Comparison of ENCODE assay signal across 15 cellular contexts in genomic region chr9:115202960-115203751, GRCh38.
DNase-seq lines count a peak whose midpoint lies in the region; TF ChIP-seq lines count a peak whose summit lies in the region.
"Had no signal": no experiment of that assay in that cellular context is flagged by ENCODE, and none has a peak within 500 bp of the region (broad histone marks: within the 10 kb centered on the region; RNA-seq: fewer than 3 reads in every experiment).

No MANE protein-coding gene starts in this region.

- H3K4me1 ChIP-seq in left ventricle myocardium inferior (no peaks in the 10 kb centered on the region), transverse colon (peaks cover 0 to 11% (median 0%) of the 10 kb centered on the region in 4 donors), BE2C (no peaks in the 10 kb centered on the region)
- H3K4me1 ChIP-seq: HAP-1 had no signal

- DNase-seq in DMS53 (lab: John Stamatoyannopoulos, UW) (peak; percentile 57), DMS53 treated with DMSO at 0.1 percent for 48 hours (lab: John Stamatoyannopoulos, UW; ENCODE audit: unreplicated experiment) (no peak), amniotic stem cell (lab: John Stamatoyannopoulos, UW) (peak; percentile 35), left ventricle myocardium inferior (peak; percentile 28), transverse colon (peak; percentile 20), putamen (ENCODE audit: low spot score) (no peak), NCI-H226 (no peak), BE2C (no peak)
- DNase-seq: 8988T; activated CD4-positive, alpha-beta T cell treated with anti-CD3 and anti-CD28 coated beads, Interleukin-2, amount 50 U/mL, for 4 hours; effector memory CD8-positive, alpha-beta T cell; Karpas-422; NCI-H446 treated with DMSO at 0.1 percent for 48 hours had no signal

- intact Hi-C loops in left ventricle myocardium inferior (cut with micrococcal nuclease) (no loop called here), transverse colon (cut with DNase I; ENCODE audit: low total_unique reads) (no loop called here)

- H3K27me3 ChIP-seq in left ventricle myocardium inferior (ENCODE audit: low read depth) = peaks cover 13% of the 10 kb centered on the region
- H3K27me3 ChIP-seq in transverse colon = no peaks in the 10 kb centered on the region
- no peaks in the 10 kb centered on the region for H3K27me3 ChIP-seq in BE2C
- H3K27me3 ChIP-seq: tibial nerve had no signal

- H3K36me3 ChIP-seq in left ventricle myocardium inferior (no peaks in the 10 kb centered on the region), transverse colon (no peaks in the 10 kb centered on the region), BE2C (no peaks in the 10 kb centered on the region)
- H3K36me3 ChIP-seq: HAP-1, tibial nerve had no signal

- no peaks in the 10 kb centered on the region for H3K9me3 ChIP-seq in left ventricle myocardium inferior (replicated peaks)
- H3K9me3 ChIP-seq in transverse colon = no peaks in the 10 kb centered on the region
- H3K9me3 ChIP-seq in BE2C = no peaks in the 10 kb centered on the region
- H3K9me3 ChIP-seq: HAP-1, tibial nerve had no signal

- TF ChIP-seq CTCF in left ventricle myocardium inferior (IDR thresholded peaks at IDR 0.05; ENCODE audit: borderline replicate concordance) (no peak), transverse colon (IDR thresholded peaks at IDR 0.05) (no peak), BE2C (IDR thresholded peaks at IDR 0.05; ENCODE audit: low read depth, low read length) (no peak)

- 80 to 100% methylated on average over 1 to 2 of the region's 2 CpGs for WGBS in transverse colon (ENCODE audit: low coverage in 1 of 2), 2 donors

- no peak for TF ChIP-seq POLR2A in transverse colon (IDR thresholded peaks at IDR 0.05)

- H3K4me3 ChIP-seq in left ventricle myocardium inferior (no peak overlapping the region), transverse colon (no peak overlapping the region), BE2C (ENCODE audit: low read depth, low read length) (no peak overlapping the region)
- H3K4me3 ChIP-seq: HAP-1, tibial nerve had no signal

- H3K27ac ChIP-seq in left ventricle myocardium inferior (replicated peaks) = no peak overlapping the region
- H3K27ac ChIP-seq in transverse colon = peak overlapping the region; percentile 3 to 72 (median 45)
- H3K27ac ChIP-seq: tibial nerve had no signal

- TF ChIP-seq EP300 in transverse colon (IDR thresholded peaks at IDR 0.05; ENCODE audit: low read depth) = no peak

- in situ Hi-C loops in transverse colon (cut with MboI; ENCODE audit: low pct_ligation_motif_present in 1 of 4, low pct_unique_long_range_greater_than_20kb in 1 of 4, low sequenced_read_pairs in 3 of 4) = no loop called here

Comparison
In these comparisons a context has a peak if more than half of its experiments do, and no peak if none do; other contexts are left out.
1. DNase-seq: peak in DMS53 (single experiment), amniotic stem cell (single experiment), left ventricle myocardium inferior (single experiment) and transverse colon (single experiment); none in DMS53 treated with DMSO at 0.1 percent for 48 hours (single experiment), putamen (single experiment), NCI-H226 (single experiment) and BE2C (single experiment).